In the genomic region with DNA sequence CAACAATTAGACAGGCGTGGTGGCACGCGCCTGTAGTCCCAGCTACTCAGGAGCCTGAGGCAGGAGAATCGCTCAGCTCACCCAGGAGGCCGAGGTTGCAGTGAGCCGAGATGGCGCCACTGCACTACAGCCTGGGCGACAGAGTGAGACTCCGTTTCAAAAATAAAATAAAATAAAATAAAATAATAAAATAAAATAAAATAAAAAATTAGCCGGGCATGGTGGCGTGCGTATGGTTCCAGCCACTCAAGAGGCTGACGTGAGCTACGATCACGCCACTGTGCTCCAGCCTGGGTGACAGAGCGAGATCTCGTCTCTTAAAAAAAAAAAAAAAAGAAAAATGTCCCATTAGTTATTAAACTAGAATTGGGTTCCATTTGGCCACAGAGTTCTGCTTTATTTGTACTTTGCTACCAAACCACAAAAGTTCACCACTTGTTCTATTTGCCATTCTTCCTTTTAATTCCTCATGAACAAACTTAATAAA, we compare ENCODE assay signal across 8 cellular contexts. TPM values are rescaled to one million over a fixed set of nuclear protein-coding genes. Genes with fewer than 3 reads are reported as not detected.
DNase-seq lines count a peak whose midpoint lies in the region; ATAC-seq and TF ChIP-seq lines count a peak whose summit lies in the region.

No MANE protein-coding gene starts in this region.

- DNase-seq in GM06990 (ENCODE audit: extremely low read depth, insufficient read length) (no peak), T-helper 17 cell (no peak), esophagus muscularis mucosa (ENCODE audit: extremely low spot score) (no peak), NCI-H1105 treated with DMSO at 0.1 percent for 48 hours (lab: John Stamatoyannopoulos, UW) (no peak)

- H3K4me3 Mint-ChIP-seq in T-helper 17 cell = peak overlapping the region; percentile 100

- peaks cover 38% of the 10 kb centered on the region for H3K4me1 Mint-ChIP-seq in T-helper 17 cell

- H3K27me3 ChIP-seq in GM06990 (replicated peaks; ENCODE audit: control insufficient read depth, insufficient read depth, low read length) (no peaks in the 10 kb centered on the region), esophagus muscularis mucosa (no peaks in the 10 kb centered on the region), rectal smooth muscle tissue (ENCODE audit: control insufficient read depth, insufficient read depth, low read length) (no peaks in the 10 kb centered on the region)

- ATAC-seq in T-helper 17 cell = peak; percentile 12
- ATAC-seq in HG02973 (IDR thresholded peaks at IDR 0.05; ENCODE audit: unreplicated experiment) = no peak
- ATAC-seq in HG02840 (IDR thresholded peaks at IDR 0.05; ENCODE audit: low FRiP score, unreplicated experiment) = no peak
- no peak for ATAC-seq in HG03442 (IDR thresholded peaks at IDR 0.05; ENCODE audit: unreplicated experiment)

- H3K36me3 Mint-ChIP-seq in T-helper 17 cell (ENCODE audit: low read depth) = peaks cover 3% of the 10 kb centered on the region

- no peaks in the 10 kb centered on the region for H3K27me3 Mint-ChIP-seq in T-helper 17 cell

- WGBS in esophagus muscularis mucosa = 50% methylated on average over 17 of the region's 17 CpGs

- no peak overlapping the region for H3K27ac Mint-ChIP-seq in T-helper 17 cell

- no peak for TF ChIP-seq CTCF in GM06990 (IDR thresholded peaks at IDR 0.05; ENCODE audit: insufficient read depth, low read length, poor library complexity, severe bottlenecking)
- TF ChIP-seq CTCF in esophagus muscularis mucosa (IDR thresholded peaks at IDR 0.05) = no peak

- TF ChIP-seq EP300 in esophagus muscularis mucosa (IDR thresholded peaks at IDR 0.05) = no peak

- TF ChIP-seq POLR2A in esophagus muscularis mucosa (IDR thresholded peaks at IDR 0.05; ENCODE audit: low read depth) = no peak

- H3K4me3 ChIP-seq in GM06990 (replicated peaks; ENCODE audit: low read depth, low read length) (peak overlapping the region; percentile 94), esophagus muscularis mucosa (peak overlapping the region; percentile 92 to 100 (median 99)), rectal smooth muscle tissue (ENCODE audit: low read length) (peak overlapping the region; percentile 88)

- H3K36me3 ChIP-seq in GM06990 (ENCODE audit: control insufficient read depth, insufficient read depth, low read length) (no peaks in the 10 kb centered on the region; the same call in 1 of the 2 replicates), esophagus muscularis mucosa (no peaks in the 10 kb centered on the region), rectal smooth muscle tissue (ENCODE audit: control insufficient read depth, insufficient read depth, low read length) (no peaks in the 10 kb centered on the region)

- H3K9me3 ChIP-seq in T-helper 17 cell (ENCODE audit: control insufficient read depth, low read length, poor library complexity, severe bottlenecking) = no peaks in the 10 kb centered on the region
- no peaks in the 10 kb centered on the region for H3K9me3 ChIP-seq in esophagus muscularis mucosa

- H3K27ac ChIP-seq in esophagus muscularis mucosa (replicated peaks in 1 of 4) (peak overlapping the region; percentile 94 to 96 (median 95)), rectal smooth muscle tissue (ENCODE audit: low read depth, low read length) (peak overlapping the region; percentile 73)

- H3K4me1 ChIP-seq in esophagus muscularis mucosa = peaks cover 17 to 52% (median 40%) of the 10 kb centered on the region in 4 donors
- peaks cover 3% of the 10 kb centered on the region for H3K4me1 ChIP-seq in rectal smooth muscle tissue (ENCODE audit: control insufficient read depth, insufficient read depth, low read length)

- no peak overlapping the region for H3K9ac ChIP-seq in rectal smooth muscle tissue (ENCODE audit: low read length)

- intact Hi-C loops in esophagus muscularis mucosa (cut with DNase I) = loop anchor here (5.0 kb wide), 2 partner anchors 56 to 64 kb away; no protein-coding TSS in a partner anchor

RNA-seq across cellular contexts. Expression of a gene that starts 1.2 kb away (rescaled TPM):
- 100 to 1,000 TPM; 462 to 497 TPM for total RNA-seq in T-helper 17 cell
- 10 to 100 TPM; 25.7 to 39.4 (median 35.7) TPM for total RNA-seq in esophagus muscularis mucosa

RNA-seq across cellular contexts. Expression of a gene that starts 59.7 kb away (rescaled TPM):
- total RNA-seq in T-helper 17 cell (100 to 1,000 TPM; 418 to 474 TPM), esophagus muscularis mucosa (10 to 100 TPM; 23.3 to 44.7 (median 32.2) TPM)

Comparison
In these comparisons a context has a peak if more than half of its experiments do, and no peak if none do; other contexts are left out.
1. RNA of a gene that starts 1.2 kb away (total RNA-seq): 462 to 497 TPM in T-helper 17 cell; 25.7 to 39.4 TPM in esophagus muscularis mucosa; every median in the first group is over 10 times any median in the second.
2. RNA of a gene that starts 59.7 kb away (total RNA-seq): 418 to 474 TPM in T-helper 17 cell; 23.3 to 44.7 TPM in esophagus muscularis mucosa; every median in the first group is over 4 times any median in the second.
3. Peak in every context shown above with its lines, with median percentiles within 50 percentile points of each other: H3K4me3 ChIP-seq.